ENCODE assay signal across 1 cellular context in genomic region chr11:112748713-112749481, GRCh38.
TF ChIP-seq lines count a peak whose summit lies in the region.

No MANE protein-coding gene starts in this region.

TF ChIP-seq in SK-N-SH, 30 proteins besides CTCF, POLR2A, EP300 and RAD21 (continued from another document):
- TF ChIP-seq ZBTB33 (IDR thresholded peaks at IDR 0.05; ENCODE audit: borderline replicate concordance, low read depth) (no peak), TAF1 (IDR thresholded peaks at IDR 0.05; ENCODE audit: borderline replicate concordance, low read depth, low read length) (no peak), CHD2 (IDR thresholded peaks at IDR 0.05; ENCODE audit: low read length, partially characterized antibody) (no peak), GABPA (IDR thresholded peaks at IDR 0.05; ENCODE audit: low read depth) (no peak), GATA2 (CRISPR knock-in tag; IDR thresholded peaks at IDR 0.05) (no peak), FOXJ3 (CRISPR knock-in tag; IDR thresholded peaks at IDR 0.05) (no peak), REST (IDR thresholded peaks at IDR 0.05; ENCODE audit: low read depth, low read length) (no peak), YY1 (IDR thresholded peaks at IDR 0.05; ENCODE audit: low read depth) (no peak), PBX3 (IDR thresholded peaks at IDR 0.05) (no peak), TCF12 (IDR thresholded peaks at IDR 0.05) (no peak), IRF3 (IDR thresholded peaks at IDR 0.05; ENCODE audit: low read depth, low read length) (no peak), RXRA (IDR thresholded peaks at IDR 0.05; ENCODE audit: borderline replicate concordance, low read depth) (no peak)
